Comparison of ENCODE assay signal across 10 cellular contexts in the genomic region with DNA sequence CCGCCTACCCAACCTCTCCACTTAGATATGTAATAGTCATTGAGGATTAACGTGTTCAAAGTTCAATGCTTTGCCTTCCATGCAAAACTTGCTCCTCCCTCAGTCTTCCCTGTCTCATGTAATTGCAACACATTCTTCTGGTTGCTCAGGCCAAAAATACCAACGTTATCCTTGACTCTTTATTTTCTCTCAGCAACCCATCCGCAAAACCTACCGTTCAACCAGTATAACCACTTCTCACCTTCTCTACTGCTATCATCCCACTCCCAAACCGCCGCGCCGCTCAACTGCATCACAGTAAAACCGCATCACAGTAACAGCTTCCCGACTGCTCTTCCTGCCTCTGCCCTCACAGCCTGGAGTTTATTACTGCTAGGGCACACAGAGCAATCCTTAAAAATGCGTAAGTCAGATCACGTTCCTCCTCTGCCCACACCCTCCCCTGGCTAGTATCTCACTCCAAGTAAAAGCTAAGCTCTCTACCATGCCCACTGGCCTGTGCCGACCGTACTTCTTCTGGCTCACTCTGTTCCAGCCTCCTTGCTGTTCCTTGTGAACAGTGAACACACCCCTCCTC. TPM values are rescaled to one million over a fixed set of nuclear protein-coding genes. Genes with fewer than 3 reads are reported as not detected.
A peak's percentile ranks its signal among the peaks of the same experiment; 100 is the strongest.
DNase-seq lines count a peak whose midpoint lies in the region; ATAC-seq and TF ChIP-seq lines count a peak whose summit lies in the region.
"Had no signal": no experiment of that assay in that cellular context is flagged by ENCODE, and none has a peak within 500 bp of the region (broad histone marks: within the 10 kb centered on the region; RNA-seq: fewer than 3 reads in every experiment).

No MANE protein-coding gene starts in this region.

- no peak for ATAC-seq in GM21786 (IDR thresholded peaks at IDR 0.05; ENCODE audit: unreplicated experiment)

- in situ Hi-C loops in GM13977 (cut with MboI; ENCODE audit: low pct_unique_long_range_greater_than_20kb, low sequenced_read_pairs, unreplicated experiment): no loop called here

- peaks cover 0 to 15% (median 0%) of the 10 kb centered on the region in 3 donors for H3K36me3 ChIP-seq in Peyer's patch

- peaks cover 0 to 20% (median 8%) of the 10 kb centered on the region in 4 donors for H3K4me1 ChIP-seq in Peyer's patch

- H3K27me3 ChIP-seq in Peyer's patch: no peaks in the 10 kb centered on the region
- H3K27me3 ChIP-seq: vagina had no signal

- H3K27ac ChIP-seq in Peyer's patch: peak overlapping the region; percentile 18 to 89 (median 53)
- H3K27ac ChIP-seq: vagina had no signal

- TF ChIP-seq CTCF in Peyer's patch (IDR thresholded peaks at IDR 0.05) (no peak), GM13977 (IDR thresholded peaks at IDR 0.05; ENCODE audit: extremely low read depth, insufficient read depth, missing control alignments) (no peak)

- no peaks in the 10 kb centered on the region for H3K9me3 ChIP-seq in Peyer's patch
- H3K9me3 ChIP-seq: vagina had no signal

- DNase-seq in ELF-1 (ENCODE audit: low read depth, low spot score) (peak; percentile 56), Peyer's patch (peak; percentile 55 to 64 (median 61)), renal cortical epithelial cell (ENCODE audit: low read depth) (peak; percentile 87), GM13977 (ENCODE audit: low spot score) (no peak), NCI-H2196 (lab: John Stamatoyannopoulos, UW; ENCODE audit: unreplicated experiment) (no peak)
- DNase-seq in central memory CD4-positive, alpha-beta T cell: peak; percentile 49
- DNase-seq in activated CD4-positive, CD25-positive, alpha-beta regulatory T cell treated with anti-CD3 and anti-CD28 coated beads, Interleukin-2, amount 50 U/mL, for 72 hours: no peak
- DNase-seq: KG1 had no signal

- H3K4me3 ChIP-seq in Peyer's patch: peak overlapping the region in 2 of 4 donors; percentile 27 to 31
- H3K4me3 ChIP-seq: vagina had no signal

- TF ChIP-seq POLR2A in Peyer's patch (IDR thresholded peaks at IDR 0.05): no peak

RNA-seq across cellular contexts. Expression of a gene that starts 8.2 kb away (rescaled TPM):
- total RNA-seq in Peyer's patch: 100 to 1,000 TPM in 1 of 4 donors, 10 to 100 TPM in 3; 78.6 to 150 (median 86.4) TPM
- total RNA-seq in renal cortical epithelial cell: 48.3 and 62.1 TPM in 2 replicates

RNA-seq across cellular contexts. Expression of a gene that starts 17.7 kb away (rescaled TPM):
- total RNA-seq in Peyer's patch: 100 to 1,000 TPM in 1 of 4 donors, 10 to 100 TPM in 3; 29.2 to 179 (median 49.3) TPM
- 88.7 and 123 TPM in 2 replicates for total RNA-seq in renal cortical epithelial cell

Comparison
In these comparisons a context has a peak if more than half of its experiments do, and no peak if none do; other contexts are left out.
1. DNase-seq: peak in ELF-1 (single experiment), Peyer's patch (3 of 3), central memory CD4-positive, alpha-beta T cell (single experiment) and renal cortical epithelial cell (single experiment); none in activated CD4-positive, CD25-positive, alpha-beta regulatory T cell treated with anti-CD3 and anti-CD28 coated beads, Interleukin-2, amount 50 U/mL, for 72 hours (single experiment), GM13977 (single experiment) and NCI-H2196 (single experiment).